8 cellular contexts compared by ENCODE assay signal in the genomic region with DNA sequence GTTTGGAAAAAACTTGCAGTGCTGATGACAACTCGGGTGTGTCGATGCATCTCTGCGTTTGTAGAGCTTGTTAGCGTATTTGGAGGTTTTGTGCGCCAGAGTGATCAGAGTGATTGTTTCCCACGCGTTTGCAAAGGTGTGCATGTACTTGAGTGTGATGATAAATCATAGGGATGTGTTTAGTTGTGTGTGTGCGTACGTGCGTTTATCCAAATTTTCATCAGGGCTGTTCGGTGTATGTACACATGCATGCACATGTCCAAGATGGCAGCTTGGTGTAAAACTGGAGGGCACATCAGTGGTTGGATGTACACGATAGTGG. TPM values are rescaled to one million over a fixed set of nuclear protein-coding genes. Genes with fewer than 3 reads are reported as not detected.
DNase-seq lines count a peak whose midpoint lies in the region; ATAC-seq and TF ChIP-seq lines count a peak whose summit lies in the region.

No MANE protein-coding gene starts in this region.

- no peaks in the 10 kb centered on the region for H3K9me3 Mint-ChIP-seq in naive B cell

- ATAC-seq in heart right ventricle: peak in 2 of 8 donors; percentile 10
- no peak for ATAC-seq in naive B cell (ENCODE audit: low read depth in 2 of 2)

- H3K4me3 Mint-ChIP-seq in naive B cell: peak overlapping the region; percentile 49 to 90 (median 70)

- H3K9me3 ChIP-seq in heart right ventricle: no peaks in the 10 kb centered on the region
- H3K9me3 ChIP-seq in duodenal mucosa (ENCODE audit: control insufficient read depth in 1 of 2, low read length in 2 of 2): no peaks in the 10 kb centered on the region

- H3K36me3 ChIP-seq in heart right ventricle: no peaks in the 10 kb centered on the region
- no peaks in the 10 kb centered on the region for H3K36me3 ChIP-seq in duodenal mucosa (ENCODE audit: control insufficient read depth in 1 of 2, insufficient read depth in 2 of 2, low read length in 2 of 2)

- H3K4me1 Mint-ChIP-seq in naive B cell: peaks cover 9 to 15% (median 10%) of the 10 kb centered on the region in 3 donors

- H3K27ac Mint-ChIP-seq in naive B cell: peak overlapping the region in 1 of 6 donors; percentile 1

- H3K36me3 Mint-ChIP-seq in naive B cell: no peaks in the 10 kb centered on the region

- H3K4me3 ChIP-seq in heart right ventricle: peak overlapping the region; percentile 50 to 85 (median 76)
- peak overlapping the region; percentile 66 to 81 for H3K4me3 ChIP-seq in duodenal mucosa (ENCODE audit: low read depth in 1 of 2, low read length in 2 of 2)

- peaks cover 0 to 23% (median 12%) of the 10 kb centered on the region in 9 donors for H3K4me1 ChIP-seq in heart right ventricle
- peaks cover 5 to 10% of the 10 kb centered on the region in 2 donors for H3K4me1 ChIP-seq in duodenal mucosa (ENCODE audit: control insufficient read depth in 1 of 2, insufficient read depth in 2 of 2, low read length in 2 of 2)

- intact Hi-C loops in heart right ventricle (cut with DNase I) (no loop called here), cardiac septum (cut with DNase I) (no loop called here)

- peak overlapping the region in 4 of 10 donors; percentile 66 to 78 (median 72) for H3K27ac ChIP-seq in heart right ventricle
- no peak overlapping the region for H3K27ac ChIP-seq in duodenal mucosa (ENCODE audit: low read depth, low read length)

- no peak for DNase-seq in heart right ventricle
- no peak for DNase-seq in cardiac septum (ENCODE audit: low spot score)
- no peak for DNase-seq in naive B cell
- DNase-seq in kidney glomerular epithelial cell (lab: John Stamatoyannopoulos, UW): no peak
- no peak for DNase-seq in superior temporal gyrus (ENCODE audit: extremely low spot score)
- DNase-seq in NCI-H524 (lab: John Stamatoyannopoulos, UW): no peak
- DNase-seq in mesenteric fat pad (ENCODE audit: low spot score): no peak

- peaks cover 73 to 81% (median 73%) of the 10 kb centered on the region in 3 donors for H3K27me3 Mint-ChIP-seq in naive B cell

- peak overlapping the region in 1 of 2 donors; percentile 26 for H3K9ac ChIP-seq in duodenal mucosa (ENCODE audit: low read depth in 1 of 2, low read length in 2 of 2)

- no peak for TF ChIP-seq CTCF in heart right ventricle (IDR thresholded peaks at IDR 0.05)

- H3K27me3 ChIP-seq in heart right ventricle (peaks cover 0 to 52% (median 0%) of the 10 kb centered on the region in 7 donors), duodenal mucosa (ENCODE audit: control insufficient read depth in 1 of 2, insufficient read depth in 2 of 2, low read length in 2 of 2) (peaks cover 8 to 19% of the 10 kb centered on the region in 2 donors)

- 29 to 35% methylated on average over 12 of the region's 12 CpGs for WGBS in heart right ventricle, 2 donors

RNA-seq across cellular contexts. Expression of gene C1QTNF2, which starts 0.2 kb away (rescaled TPM):
- total RNA-seq in heart right ventricle (1 to 10 TPM in 6 of 10 donors, under 1 TPM in 4; 0.40 to 1.6 (median 1.1) TPM), cardiac septum (1.3 TPM), mesenteric fat pad (0.64 TPM)
- polyA plus RNA-seq in heart right ventricle (1 to 10 TPM in 1 of 2 donors, under 1 TPM in 1; 0.97 to 1.5 TPM), naive B cell (ENCODE audit: low read depth in 6 of 6) (not detected)

RNA-seq across cellular contexts. Expression of gene FAM200C, which starts 29.2 kb away (rescaled TPM):
- total RNA-seq in heart right ventricle (1 to 10 TPM; 2.3 to 4.5 (median 3.6) TPM), cardiac septum (3.3 TPM), mesenteric fat pad (1.9 TPM)
- polyA plus RNA-seq in heart right ventricle (1 to 10 TPM; 1.7 to 8.6 TPM), naive B cell (ENCODE audit: low read depth in 6 of 6) (under 1 TPM in 4 of 6 donors, not detected in 2; 0.22 to 0.53 (median 0.39) TPM)

RNA-seq across cellular contexts. Expression of gene SLU7, which starts 48.2 kb away (rescaled TPM):
- 10 to 100 TPM; 32.7 to 62.4 (median 44.3) TPM for total RNA-seq in heart right ventricle
- 10 to 100 TPM; 19.2 to 38.4 TPM for polyA plus RNA-seq in heart right ventricle
- 50.5 TPM for total RNA-seq in cardiac septum
- polyA plus RNA-seq in naive B cell (ENCODE audit: low read depth in 6 of 6): 100 to 1,000 TPM in 2 of 6 donors, 10 to 100 TPM in 4; 83.6 to 115 (median 94.8) TPM
- 44.2 TPM for total RNA-seq in mesenteric fat pad

RNA-seq across cellular contexts. Expression of gene PTTG1, which starts 51.0 kb away (rescaled TPM):
- total RNA-seq in heart right ventricle (10 to 100 TPM in 1 of 10 donors, 1 to 10 TPM in 4, under 1 TPM in 4, not detected in 1; 0.32 to 17.5 (median 1.4) TPM), cardiac septum (1.0 TPM), mesenteric fat pad (1.3 TPM)
- polyA plus RNA-seq in heart right ventricle (1 to 10 TPM; 2.6 to 8.7 TPM), naive B cell (ENCODE audit: low read depth in 6 of 6) (10 to 100 TPM in 5 of 6 donors, 1 to 10 TPM in 1; 2.6 to 17.2 (median 12.2) TPM)

RNA-seq across cellular contexts. Expression of gene CCNJL, which starts 58.3 kb away (rescaled TPM):
- total RNA-seq in heart right ventricle (10 to 100 TPM in 3 of 10 donors, 1 to 10 TPM in 7; 4.5 to 20.8 (median 7.0) TPM), cardiac septum (6.3 TPM), mesenteric fat pad (0.80 TPM)
- polyA plus RNA-seq in heart right ventricle (1 to 10 TPM; 2.9 to 5.1 TPM), naive B cell (ENCODE audit: low read depth in 6 of 6) (under 1 TPM in 1 of 6 donors, not detected in 5; 0.12 TPM)
